In the genomic region with DNA sequence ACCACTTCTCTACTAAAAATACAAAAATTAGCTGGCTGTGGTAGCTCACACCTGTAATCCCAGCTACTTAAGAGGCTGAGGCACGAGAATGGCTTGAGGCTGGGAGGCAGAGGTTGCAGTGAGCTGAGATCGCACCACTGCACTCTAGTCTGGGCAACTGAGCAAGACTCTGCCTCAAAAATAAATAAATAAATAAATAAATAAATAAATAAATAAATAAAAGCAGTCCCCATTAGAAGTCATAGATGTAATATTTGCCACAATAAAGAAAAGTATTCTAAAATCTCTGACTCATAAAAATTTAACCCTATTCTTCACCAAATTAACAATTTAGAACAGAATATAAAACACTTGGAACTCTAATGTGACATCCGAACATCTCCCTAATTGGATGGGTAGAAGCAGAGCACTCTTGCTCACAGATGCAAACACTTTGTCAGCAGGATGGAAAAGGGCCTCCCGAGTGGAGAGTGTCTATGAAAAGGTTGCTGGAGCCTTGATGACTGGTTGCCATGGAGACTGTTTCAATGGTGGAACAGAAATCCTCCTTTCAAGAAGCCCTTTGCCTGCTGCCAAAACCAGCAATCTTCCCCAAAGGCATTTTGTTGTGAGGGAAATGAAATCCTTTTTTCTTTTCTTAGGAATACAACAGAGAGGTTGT, we compare ENCODE assay signal across 11 cellular contexts. TPM values are rescaled to one million over a fixed set of nuclear protein-coding genes. Genes with fewer than 3 reads are reported as not detected.
DNase-seq lines count a peak whose midpoint lies in the region; ATAC-seq, FAIRE-seq and TF ChIP-seq lines count a peak whose summit lies in the region.
"Had no signal": no experiment of that assay in that cellular context is flagged by ENCODE, and none has a peak within 500 bp of the region (broad histone marks: within the 10 kb centered on the region; RNA-seq: fewer than 3 reads in every experiment).

No MANE protein-coding gene starts in this region.

- DNase-seq in DMS153 treated with DMSO at 0.1 percent for 48 hours (lab: John Stamatoyannopoulos, UW; ENCODE audit: unreplicated experiment) (peak; percentile 61), NCI-H2029 (lab: John Stamatoyannopoulos, UW) (peak; percentile 76), ecto neural progenitor cell (ENCODE audit: low spot score) (peak; percentile 61), kidney (no peak), GM03348 (ENCODE audit: low spot score) (no peak), OCI-M1 (lab: John Stamatoyannopoulos, UW) (no peak)
- DNase-seq: activated CD4-positive, alpha-beta T cell treated with anti-CD3 and anti-CD28 coated beads for 4 hours; PC-9 had no signal

- H3K4me1 ChIP-seq in mesodermal cell (ENCODE audit: control insufficient read depth, insufficient read depth, low read length, poor library complexity, severe bottlenecking) (no peaks in the 10 kb centered on the region), kidney (ENCODE audit: control insufficient read depth in 1 of 2, insufficient read depth in 1 of 2, low read depth in 1 of 2, low read length in 2 of 2) (no peaks in the 10 kb centered on the region)

- ATAC-seq in GM18511 (IDR thresholded peaks at IDR 0.05; ENCODE audit: unreplicated experiment) = no peak

- WGBS in mesodermal cell (ENCODE audit: insufficient coverage in 2 of 2), 2 experiments = 40 to 50% methylated on average over 1 to 2 of the region's 4 CpGs

- H3K9ac ChIP-seq in kidney (ENCODE audit: low read length in 2 of 2) = no peak overlapping the region

- intact Hi-C loops in kidney (cut with DNase I) = no loop called here

- H3K9me3 ChIP-seq in mesodermal cell (ENCODE audit: control insufficient read depth, low read length) (no peaks in the 10 kb centered on the region), kidney (ENCODE audit: control insufficient read depth in 1 of 2, low read length in 2 of 2) (no peaks in the 10 kb centered on the region)

- no peak for FAIRE-seq in kidney (lab: Jason Lieb, UNC)
- FAIRE-seq: frontal cortex had no signal

- peak overlapping the region; percentile 57 for H3K27ac ChIP-seq in mesodermal cell (ENCODE audit: low read depth, low read length, severe bottlenecking)
- H3K27ac ChIP-seq in kidney (ENCODE audit: low read depth in 2 of 2, low read length in 2 of 2) = no peak overlapping the region
- H3K27ac ChIP-seq: PC-9 had no signal

- no peak overlapping the region for H3K4me3 ChIP-seq in mesodermal cell (ENCODE audit: extremely low read depth, insufficient read depth, low read length, poor library complexity, severe bottlenecking)
- H3K4me3 ChIP-seq in kidney (ENCODE audit: low read length in 2 of 2) = no peak overlapping the region
- H3K4me3 ChIP-seq: PC-9 had no signal

- H3K36me3 ChIP-seq in mesodermal cell (ENCODE audit: control insufficient read depth, insufficient read depth, low read length) (no peaks in the 10 kb centered on the region), kidney (ENCODE audit: control insufficient read depth in 1 of 2, insufficient read depth in 2 of 2, low read length in 2 of 2) (peaks cover 0 to 2% of the 10 kb centered on the region in 2 donors)

- no peak for TF ChIP-seq CTCF in kidney (IDR thresholded peaks at IDR 0.05; ENCODE audit: borderline replicate concordance, extremely low read depth, insufficient read depth)

RNA-seq across cellular contexts. Expression of gene TRAF1, which starts 38.9 kb away (rescaled TPM):
- polyA plus RNA-seq in mesodermal cell (2013, experiment 1 of 2) = 2.7 TPM
- 2.2 TPM for polyA plus RNA-seq in mesodermal cell (2013, experiment 2 of 2)
- total RNA-seq in kidney = 10.9 TPM
- 3.1 TPM for polyA plus RNA-seq in kidney (ENCODE audit: insufficient read depth, low read depth, low replicate concordance)

Comparison
In these comparisons a context has a peak if more than half of its experiments do, and no peak if none do; other contexts are left out.
1. DNase-seq: peak in DMS153 treated with DMSO at 0.1 percent for 48 hours (single experiment), NCI-H2029 (single experiment) and ecto neural progenitor cell (single experiment); none in kidney (single experiment), GM03348 (single experiment) and OCI-M1 (single experiment).